In genomic region chr2:5094192-5094591, GRCh38 we compare ENCODE assay signal across 34 cellular contexts.
"Had no signal": no experiment of that assay in that cellular context is flagged by ENCODE, and none has a peak within 500 bp of the region (broad histone marks: within the 10 kb centered on the region; RNA-seq: fewer than 3 reads in every experiment).

No MANE protein-coding gene starts in this region.

- H3K4me3 ChIP-seq: MG63 had no signal

- DNase-seq: Karpas-422, Kasumi-1, MG63, MM.1S, MV-4-11, NCI-H1048, NCI-H1092, NCI-H1092 treated with DMSO at 0.1 percent for 48 hours, NCI-H1105, NCI-H1105 treated with DMSO at 0.1 percent for 48 hours, NCI-H1417 treated with DMSO at 0.1 percent for 48 hours, NCI-H1436, NCI-H1436 treated with DMSO at 0.1 percent for 48 hours, NCI-H146, NCI-H1694, NCI-H1694 treated with DMSO at 0.1 percent for 48 hours, NCI-H187, NCI-H187 treated with DMSO at 0.1 percent for 48 hours, NCI-H1930, NCI-H2029, NCI-H2029 treated with DMSO at 0.1 percent for 48 hours, NCI-H2081, NCI-H2081 treated with DMSO at 0.1 percent for 48 hours, NCI-H2107, NCI-H2171, NCI-H2171 treated with DMSO at 0.1 percent for 48 hours, NCI-H2227 treated with DMSO at 0.1 percent for 48 hours, NCI-H226, NCI-H345, NCI-H446, NCI-H446 treated with DMSO at 0.1 percent for 48 hours, NCI-H510A, NCI-H510A treated with DMSO at 0.1 percent for 48 hours, NCI-H524 had no signal

- H3K9me3 ChIP-seq: MG63 had no signal

- H3K36me3 ChIP-seq: MG63 had no signal

- H3K27me3 ChIP-seq: MG63 had no signal
